17 cellular contexts compared by ENCODE assay signal in genomic region chr4:40231464-40231863, GRCh38. TPM values are rescaled to one million over a fixed set of nuclear protein-coding genes. Genes with fewer than 3 reads are reported as not detected.
DNase-seq lines count a peak whose midpoint lies in the region; ATAC-seq, FAIRE-seq and TF ChIP-seq lines count a peak whose summit lies in the region.
"Had no signal": no experiment of that assay in that cellular context is flagged by ENCODE, and none has a peak within 500 bp of the region (broad histone marks: within the 10 kb centered on the region; RNA-seq: fewer than 3 reads in every experiment).

No MANE protein-coding gene starts in this region.

- SMC1A ChIA-PET in GM12878 (lab: Charles Lee; ENCODE audit: uncharacterized antibody, unreplicated experiment) = interaction anchor here (0.8 to 9.4 kb wide), 17 partner anchors 9 to 174 kb away, joined by 3 to 160 read pairs (median 3); no protein-coding TSS in a partner anchor

- H3K9me3 Mint-ChIP-seq in activated naive CD4-positive, alpha-beta T cell treated with anti-CD3 and anti-CD28 coated beads, Interleukin-2, amount 10 ng/mL, durations not matched to agents 7 days and 5 days = peaks cover 4% of the 10 kb centered on the region
- no peaks in the 10 kb centered on the region for H3K9me3 Mint-ChIP-seq in stimulated activated effector memory CD8-positive, alpha-beta T cell treated with anti-CD3 and anti-CD28 coated beads, Interleukin-12 subunit alpha, Interleukin-12 subunit beta, amount 100 ng/mL, for 72 hours

- intact Hi-C loops in GM12878 (cut with micrococcal nuclease; ENCODE audit: unreplicated experiment) = no loop called here

- no peak for FAIRE-seq in GM12878 (lab: Jason Lieb, UNC)
- FAIRE-seq: islet of Langerhans had no signal

- peak overlapping the region; percentile 17 to 67 (median 42) for H3K27ac ChIP-seq in Peyer's patch
- peak overlapping the region; percentile 34 for H3K27ac ChIP-seq in GM12878 (ENCODE audit: control insufficient read depth, insufficient read depth)
- H3K27ac ChIP-seq: epithelial cell of prostate, suprapubic skin had no signal

- H3K27ac Mint-ChIP-seq in activated naive CD4-positive, alpha-beta T cell treated with anti-CD3 and anti-CD28 coated beads, Interleukin-2, amount 10 ng/mL, durations not matched to agents 7 days and 5 days = peak overlapping the region; percentile 93
- peak overlapping the region; percentile 95 for H3K27ac Mint-ChIP-seq in stimulated activated effector memory CD8-positive, alpha-beta T cell treated with anti-CD3 and anti-CD28 coated beads, Interleukin-12 subunit alpha, Interleukin-12 subunit beta, amount 100 ng/mL, for 72 hours
- H3K27ac Mint-ChIP-seq: mesothelial cell of epicardium had no signal

- H3K4me3 ChIP-seq in Peyer's patch (peak overlapping the region in 1 of 4 donors; percentile 11), GM12878 (no peak overlapping the region)
- H3K4me3 ChIP-seq: smooth muscle cell, suprapubic skin had no signal

- ATAC-seq in GM12878 (no peak), GM19395 (IDR thresholded peaks at IDR 0.05; ENCODE audit: unreplicated experiment) (no peak), HG03025 (IDR thresholded peaks at IDR 0.05; ENCODE audit: low FRiP score, unreplicated experiment) (no peak)
- no peak for ATAC-seq in stimulated activated effector memory CD8-positive, alpha-beta T cell treated with anti-CD3 and anti-CD28 coated beads, Interleukin-12 subunit alpha, Interleukin-12 subunit beta, amount 100 ng/mL, for 72 hours

- H3K36me3 Mint-ChIP-seq in activated naive CD4-positive, alpha-beta T cell treated with anti-CD3 and anti-CD28 coated beads, Interleukin-2, amount 10 ng/mL, durations not matched to agents 7 days and 5 days = peaks cover 71% of the 10 kb centered on the region
- peaks cover 100% of the 10 kb centered on the region for H3K36me3 Mint-ChIP-seq in stimulated activated effector memory CD8-positive, alpha-beta T cell treated with anti-CD3 and anti-CD28 coated beads, Interleukin-12 subunit alpha, Interleukin-12 subunit beta, amount 100 ng/mL, for 72 hours
- H3K36me3 Mint-ChIP-seq: mesothelial cell of epicardium had no signal

- TF ChIP-seq RAD21 in GM12878 (IDR thresholded peaks at IDR 0.05; ENCODE audit: insufficient read depth, low read depth, low read length) = no peak

- no peak for TF ChIP-seq EP300 in GM12878 (IDR thresholded peaks at IDR 0.05; ENCODE audit: borderline replicate concordance in 1 of 2, control insufficient read depth in 1 of 2, low read depth in 2 of 2, low read length in 2 of 2)

- no peak for DNase-seq in activated naive CD4-positive, alpha-beta T cell treated with anti-CD3 and anti-CD28 coated beads, Interleukin-2, amount 10 ng/mL, durations not matched to agents 7 days and 5 days
- no peak for DNase-seq in activated naive CD4-positive, alpha-beta T cell (lab: John Stamatoyannopoulos, UW)
- DNase-seq in Peyer's patch (peak in 1 of 3 donors; percentile 15), GM12878 (ENCODE audit: low read depth, low spot score) (no peak), NCI-H1105 (lab: John Stamatoyannopoulos, UW) (no peak)
- DNase-seq in stimulated activated effector memory CD8-positive, alpha-beta T cell treated with anti-CD3 and anti-CD28 coated beads, Interleukin-12 subunit alpha, Interleukin-12 subunit beta, amount 100 ng/mL, for 72 hours (ENCODE audit: low spot score in 2 of 2) = no peak
- DNase-seq: activated CD4-positive, alpha-beta T cell treated with anti-CD3 and anti-CD28 coated beads, Interleukin-2, amount 50 U/mL, for 4 hours; DMS53; H7; NCI-H446 treated with DMSO at 0.1 percent for 48 hours had no signal

- peaks cover 93% of the 10 kb centered on the region for H3K4me1 Mint-ChIP-seq in activated naive CD4-positive, alpha-beta T cell treated with anti-CD3 and anti-CD28 coated beads, Interleukin-2, amount 10 ng/mL, durations not matched to agents 7 days and 5 days
- peaks cover 79% of the 10 kb centered on the region for H3K4me1 Mint-ChIP-seq in stimulated activated effector memory CD8-positive, alpha-beta T cell treated with anti-CD3 and anti-CD28 coated beads, Interleukin-12 subunit alpha, Interleukin-12 subunit beta, amount 100 ng/mL, for 72 hours

- H3K4me3 Mint-ChIP-seq in activated naive CD4-positive, alpha-beta T cell treated with anti-CD3 and anti-CD28 coated beads, Interleukin-2, amount 10 ng/mL, durations not matched to agents 7 days and 5 days = peak overlapping the region; percentile 72
- peak overlapping the region; percentile 76 for H3K4me3 Mint-ChIP-seq in stimulated activated effector memory CD8-positive, alpha-beta T cell treated with anti-CD3 and anti-CD28 coated beads, Interleukin-12 subunit alpha, Interleukin-12 subunit beta, amount 100 ng/mL, for 72 hours
- H3K4me3 Mint-ChIP-seq: mesothelial cell of epicardium had no signal

- no peak for TF ChIP-seq POLR2A in Peyer's patch (IDR thresholded peaks at IDR 0.05)
- TF ChIP-seq POLR2A in GM12878 (IDR thresholded peaks at IDR 0.05; ENCODE audit: low read depth, low read length) = no peak; the same call in 1 of the 2 replicates

- peaks cover 4% of the 10 kb centered on the region; the same call in 1 of the 2 replicates for H4K20me1 ChIP-seq in GM12878 (ENCODE audit: control insufficient read depth, insufficient read depth)

- TF ChIP-seq CTCF in Peyer's patch (IDR thresholded peaks at IDR 0.05) = no peak
- no peak for TF ChIP-seq CTCF in GM12878 (IDR thresholded peaks at IDR 0.05 in 2 of 3, conservative IDR thresholded peaks at IDR 0.05 in 1 of 3; ENCODE audit: control insufficient read depth in 2 of 3, extremely low read depth in 1 of 3, insufficient read depth in 1 of 3, low read depth in 3 of 3, low read length in 3 of 3)

- H3K9ac ChIP-seq in GM12878 (ENCODE audit: control insufficient read depth, insufficient read depth, low read length) = no peak overlapping the region

- H3K4me2 ChIP-seq in GM12878 (ENCODE audit: control insufficient read depth, insufficient read depth) = no peak overlapping the region
- H3K4me2 ChIP-seq: smooth muscle cell had no signal

- BruUV-seq in GM12878 (replicated peaks; lab: Mats Ljungman, UMichigan) = no TSS peak

- no peaks in the 10 kb centered on the region for H3K27me3 Mint-ChIP-seq in activated naive CD4-positive, alpha-beta T cell treated with anti-CD3 and anti-CD28 coated beads, Interleukin-2, amount 10 ng/mL, durations not matched to agents 7 days and 5 days

- H3K9me3 ChIP-seq in Peyer's patch (no peaks in the 10 kb centered on the region), GM12878 (replicated peaks; ENCODE audit: control insufficient read depth, insufficient read depth, low read length) (no peaks in the 10 kb centered on the region)
- H3K9me3 ChIP-seq: suprapubic skin had no signal

- POLR2A ChIA-PET in GM12878 (lab: Charles Lee) = interaction anchor here (0.6 to 3.8 kb wide), 8 partner anchors 9 to 487 kb away, joined by 3 to 22 read pairs (median 4); partner anchors contain the start of gene RHOH

- H2AFZ ChIP-seq in GM12878 (ENCODE audit: control insufficient read depth, low read depth, low read length) = no peak overlapping the region

- RAD21 ChIA-PET in GM12878 (lab: Charles Lee; ENCODE audit: unreplicated experiment) = interaction anchor here (1.1 to 1.9 kb wide), 8 partner anchors 23 to 94 kb away, joined by 3 to 7 read pairs (median 5); no protein-coding TSS in a partner anchor

- CTCF ChIA-PET in activated naive CD4-positive, alpha-beta T cell treated with anti-CD3 and anti-CD28 coated beads, Interleukin-2, amount 10 ng/mL, durations not matched to agents 7 days and 5 days (lab: Charles Lee) = interaction anchor here (0.7 to 1.9 kb wide), 9 partner anchors 9 to 88 kb away, joined by 3 to 6 read pairs (median 4); no protein-coding TSS in a partner anchor
- CTCF ChIA-PET in GM12878 (lab: Yijun Ruan, JAX) = interaction anchor here (1.0 to 5.0 kb wide), 10 partner anchors 11 to 174 kb away, joined by 3 to 27 read pairs (median 6); no protein-coding TSS in a partner anchor

- WGBS in GM12878 (ENCODE audit: insufficient coverage, insufficient replicate concordance, low lambda C conversion rate, missing lambda C conversion rate) = 37% methylated on average over 7 of the region's 7 CpGs

- peaks cover 0 to 14% (median 0%) of the 10 kb centered on the region in 4 donors for H3K4me1 ChIP-seq in Peyer's patch
- peaks cover 51% of the 10 kb centered on the region for H3K4me1 ChIP-seq in GM12878 (ENCODE audit: control insufficient read depth, insufficient read depth, low read length)
- H3K4me1 ChIP-seq: suprapubic skin had no signal

- H3K27me3 ChIP-seq in Peyer's patch (no peaks in the 10 kb centered on the region), GM12878 (replicated peaks in 1 of 2; ENCODE audit: control insufficient read depth in 2 of 2, insufficient read depth in 2 of 2, low read length in 1 of 2) (no peaks in the 10 kb centered on the region)
- H3K27me3 ChIP-seq: suprapubic skin had no signal

- H3K36me3 ChIP-seq in Peyer's patch (no peaks in the 10 kb centered on the region), GM12878 (ENCODE audit: control insufficient read depth in 2 of 2, insufficient read depth in 2 of 2, low read length in 1 of 2) (peaks cover 8 to 28% of the 10 kb centered on the region in 2 experiments)
- H3K36me3 ChIP-seq: suprapubic skin had no signal

- H3K79me2 ChIP-seq in GM12878 (ENCODE audit: control insufficient read depth, insufficient read depth, low read length) = peaks cover 95% of the 10 kb centered on the region

- in situ Hi-C loops in GM12878 (cut with MboI) = no loop called here

TF ChIP-seq in GM12878, 131 proteins besides CTCF, POLR2A, EP300 and RAD21 (continues in another document):
- TF ChIP-seq MEF2A (IDR thresholded peaks at IDR 0.05; ENCODE audit: insufficient read depth, low read depth, low read length) (no peak), SPI1 (IDR thresholded peaks at IDR 0.05; ENCODE audit: borderline replicate concordance, insufficient read depth, low read depth, low read length) (no peak)

RNA-seq across cellular contexts. Expression of gene RHOH, which starts 34.6 kb away (rescaled TPM):
- 10 to 100 TPM in 2 of 4 donors, 1 to 10 TPM in 2; 3.0 to 46.2 (median 9.8) TPM for total RNA-seq in Peyer's patch
- total RNA-seq in GM12878 (2013; cell fraction: nucleolus; rRNA removed) = 89.6 and 93.8 TPM in 2 replicates
- 47.2 and 49.3 TPM in 2 replicates for total RNA-seq in GM12878 (2014; rRNA removed)
- total RNA-seq in GM12878 (2014; rRNA removed; fragmentation: Illumina TruSeq; extraction: Trizol) = 46.5 and 48.1 TPM in 2 replicates
- total RNA-seq in GM12878 (2021) = 64.5 and 65.7 TPM in 2 replicates
- polyA plus RNA-seq in GM12878 (2011; ENCODE audit: low read depth) = 44.8 TPM
- polyA plus RNA-seq in GM12878 (2011; rRNA removed) = 120 and 128 TPM in 2 replicates
- polyA plus RNA-seq in GM12878 (2011; cell fraction: cytosol; rRNA removed) = 117 and 119 TPM in 2 replicates
- polyA plus RNA-seq in GM12878 (2011; cell fraction: nucleus; rRNA removed) = 75.7 and 87.1 TPM in 2 replicates
- 56.8 and 82.4 TPM in 2 replicates for polyA plus RNA-seq in GM12878 (2012)
- 51.9 and 67.1 TPM in 2 replicates for polyA plus RNA-seq in GM12878 (2014; fragmentation: Illumina TruSeq; extraction: Trizol)
- 10 to 100 TPM; 48.9 to 78.4 TPM for polyA plus RNA-seq in GM12878 (2014; fragmentation: Nextera tagmentation; extraction: Ambion mirVana)
- polyA plus RNA-seq in GM12878 (2014; rRNA removed) = 48.4 and 49.5 TPM in 2 replicates
- polyA plus RNA-seq in GM12878 (2016; fragmentation: Nextera tagmentation; extraction: Ambion mirVana) = 10 to 100 TPM; 63.8 to 64.4 TPM
- 176 and 260 TPM in 2 replicates for polyA minus RNA-seq in GM12878 (2011; rRNA and poly(A)+ RNA removed)
- polyA minus RNA-seq in GM12878 (2011; cell fraction: cytosol; rRNA and poly(A)+ RNA removed) = 56.8 and 63.4 TPM in 2 replicates
- polyA minus RNA-seq in GM12878 (2011; cell fraction: nucleus; rRNA and poly(A)+ RNA removed) = 91.3 and 105 TPM in 2 replicates
- total RNA-seq: smooth muscle cell had no signal
